Comparison of ENCODE assay signal across 9 cellular contexts in the genomic region with DNA sequence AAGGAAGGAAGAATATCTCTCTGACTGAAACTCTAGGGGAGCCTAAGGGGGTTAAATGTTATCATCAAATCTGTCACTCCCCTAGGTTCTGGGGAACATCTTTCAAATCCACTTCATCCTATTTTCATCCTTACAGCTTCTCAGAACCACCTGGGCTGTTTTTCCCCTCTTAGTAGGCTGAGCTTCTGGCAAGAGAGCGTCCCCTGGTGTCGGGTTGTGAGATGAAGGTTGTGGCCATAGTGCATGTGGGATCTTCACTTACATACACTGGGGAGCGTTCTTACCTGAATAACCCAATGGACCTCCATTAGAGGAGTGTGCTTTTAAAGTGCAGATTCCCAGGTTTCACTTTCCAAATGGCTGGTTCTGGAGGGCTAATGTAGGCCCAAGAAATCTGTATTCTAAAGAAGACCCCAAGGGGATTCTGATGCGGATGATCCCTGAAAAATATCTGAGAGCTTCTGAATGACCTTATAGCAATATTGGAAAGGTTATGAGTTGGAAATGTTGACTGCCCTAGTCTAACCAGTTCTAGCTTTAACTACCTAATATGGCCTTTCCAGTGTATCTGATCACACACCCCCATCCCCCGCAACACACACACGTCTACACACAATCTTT.
A peak's percentile ranks its signal among the peaks of the same experiment; 100 is the strongest.
DNase-seq lines count a peak whose midpoint lies in the region; ATAC-seq and TF ChIP-seq lines count a peak whose summit lies in the region.
"Had no signal": no experiment of that assay in that cellular context is flagged by ENCODE, and none has a peak within 500 bp of the region (broad histone marks: within the 10 kb centered on the region; RNA-seq: fewer than 3 reads in every experiment).

No MANE protein-coding gene starts in this region.

- TF ChIP-seq CTCF in GM12873 (IDR thresholded peaks at IDR 0.05; ENCODE audit: insufficient read depth, low read depth, low read length, missing control alignments) (peak; percentile 69), ovary (IDR thresholded peaks at IDR 0.05) (no peak)

- no peaks in the 10 kb centered on the region for H3K9me3 ChIP-seq in ovary

- ATAC-seq in activated T-cell treated with anti-CD3 and anti-CD28 coated beads, Interleukin-2, amount 50 U/mL, for 72 hours (replicated peaks in 1 of 2), result peak; percentile 57 to 70
- ATAC-seq in GM18870 (IDR thresholded peaks at IDR 0.05; ENCODE audit: unreplicated experiment), result no peak

- TF ChIP-seq EP300 in ovary (IDR thresholded peaks at IDR 0.05), result no peak

- no peaks in the 10 kb centered on the region for H3K4me1 ChIP-seq in ovary (ENCODE audit: insufficient read depth)

- DNase-seq in NCI-H82 treated with DMSO at 0.1 percent for 48 hours (lab: John Stamatoyannopoulos, UW; ENCODE audit: unreplicated experiment) (peak; percentile 90), iPS DF 4.7 (ENCODE audit: extremely low read depth, low spot score) (peak; percentile 64), ovary (no peak), DMS79 treated with DMSO at 0.1 percent for 48 hours (lab: John Stamatoyannopoulos, UW) (no peak)
- DNase-seq in activated T-cell treated with anti-CD3 and anti-CD28 coated beads, Interleukin-2, amount 50 U/mL, for 72 hours, result peak; percentile 60 to 72
- peak; percentile 16 for DNase-seq in stimulated activated CD8-positive, alpha-beta memory T cell treated with anti-CD3 and anti-CD28 coated beads, Interleukin-12 subunit alpha, Interleukin-12 subunit beta, amount 100 ng/mL, for 24 hours (ENCODE audit: extremely low read depth)

- no peak overlapping the region for H3K4me3 Mint-ChIP-seq in activated T-cell treated with anti-CD3 and anti-CD28 coated beads, Interleukin-2, amount 50 U/mL, for 72 hours

- no peak overlapping the region for H3K4me3 ChIP-seq in ovary
- H3K4me3 ChIP-seq: SK-N-MC had no signal

- H3K27me3 ChIP-seq in ovary, result no peaks in the 10 kb centered on the region

- no peak for TF ChIP-seq POLR2A in ovary (IDR thresholded peaks at IDR 0.05)

- no peaks in the 10 kb centered on the region for H3K36me3 ChIP-seq in ovary

- H3K4me1 Mint-ChIP-seq in activated T-cell treated with anti-CD3 and anti-CD28 coated beads, Interleukin-2, amount 50 U/mL, for 72 hours (ENCODE audit: low read depth), result peaks cover 14% of the 10 kb centered on the region

- no peak overlapping the region for H3K27ac ChIP-seq in ovary
- H3K27ac ChIP-seq: SK-N-MC had no signal

- no peaks in the 10 kb centered on the region for H3K36me3 Mint-ChIP-seq in activated T-cell treated with anti-CD3 and anti-CD28 coated beads, Interleukin-2, amount 50 U/mL, for 72 hours (ENCODE audit: insufficient read depth in 2 of 2)

- no peaks in the 10 kb centered on the region for H3K27me3 Mint-ChIP-seq in activated T-cell treated with anti-CD3 and anti-CD28 coated beads, Interleukin-2, amount 50 U/mL, for 72 hours (ENCODE audit: low read depth)

- H3K27ac Mint-ChIP-seq in activated T-cell treated with anti-CD3 and anti-CD28 coated beads, Interleukin-2, amount 50 U/mL, for 72 hours, result no peak overlapping the region

- peaks cover 0 to 2% of the 10 kb centered on the region in 2 donors for H3K9me3 Mint-ChIP-seq in activated T-cell treated with anti-CD3 and anti-CD28 coated beads, Interleukin-2, amount 50 U/mL, for 72 hours

- intact Hi-C loops in ovary (cut with DNase I), result no loop called here

- WGBS in ovary, 3 donors, result 44 to 51% (median 47%) methylated on average over 6 of the region's 6 CpGs

Comparison
In these comparisons a context has a peak if more than half of its experiments do, and no peak if none do; other contexts are left out.
1. DNase-seq: peak in NCI-H82 treated with DMSO at 0.1 percent for 48 hours (single experiment), activated T-cell treated with anti-CD3 and anti-CD28 coated beads, Interleukin-2, amount 50 U/mL, for 72 hours (2 of 2), iPS DF 4.7 (single experiment) and stimulated activated CD8-positive, alpha-beta memory T cell treated with anti-CD3 and anti-CD28 coated beads, Interleukin-12 subunit alpha, Interleukin-12 subunit beta, amount 100 ng/mL, for 24 hours (single experiment); none in ovary (0 of 5) and DMS79 treated with DMSO at 0.1 percent for 48 hours (single experiment).